27 cellular contexts compared by ENCODE assay signal in genomic region chr6:20113649-20114224, GRCh38.
"Had no signal": no experiment of that assay in that cellular context is flagged by ENCODE, and none has a peak within 500 bp of the region (broad histone marks: within the 10 kb centered on the region; RNA-seq: fewer than 3 reads in every experiment).

No MANE protein-coding gene starts in this region.

- H3K9me3 ChIP-seq: colonic mucosa, esophagus squamous epithelium, gastroesophageal sphincter, heart left ventricle, lower lobe of right lung, mucosa of descending colon had no signal

- H3K4me3 ChIP-seq: colonic mucosa, esophagus squamous epithelium, gastroesophageal sphincter, heart left ventricle, hepatocyte, lower lobe of right lung, mucosa of descending colon had no signal

- H3K4me2 ChIP-seq: hepatocyte had no signal

- H3K79me2 ChIP-seq: hepatocyte had no signal

- H3K4me1 ChIP-seq: colonic mucosa, lower lobe of right lung had no signal

- H3K27ac ChIP-seq: colonic mucosa, epithelial cell of prostate, esophagus squamous epithelium, hepatocyte, lower lobe of right lung had no signal

- ATAC-seq: effector memory CD8-positive, alpha-beta T cell; esophagus mucosa; gastroesophageal sphincter; heart left ventricle; left colon; left lobe of liver; left ventricle myocardium superior; lower lobe of right lung; mucosa of descending colon had no signal

- DNase-seq: colonic mucosa; cortex of kidney; effector CD8-positive, alpha-beta T cell; effector memory CD8-positive, alpha-beta T cell; endodermal cell; erythroblast; esophagus squamous epithelium; foreskin fibroblast; foreskin melanocyte; heart left ventricle; hypothalamus; immature natural killer cell; islet precursor cell; kidney; kidney glomerular epithelial cell; left colon; left ventricle myocardium superior; lower lobe of right lung; mesenchymal stem cell; mucosa of descending colon; naive B cell had no signal

- H2AFZ ChIP-seq: hepatocyte had no signal

- FAIRE-seq: endometrium, kidney had no signal

- H3K27me3 ChIP-seq: colonic mucosa, esophagus squamous epithelium, gastroesophageal sphincter, heart left ventricle, hepatocyte had no signal
